30 cellular contexts compared by ENCODE assay signal in genomic region chr2:80167284-80167808, GRCh38.
"Had no signal": no experiment of that assay in that cellular context is flagged by ENCODE, and none has a peak within 500 bp of the region (broad histone marks: within the 10 kb centered on the region; RNA-seq: fewer than 3 reads in every experiment).

No MANE protein-coding gene starts in this region.

- H3K4me1 ChIP-seq: body of pancreas, esophagus muscularis mucosa, foreskin keratinocyte, gastrocnemius medialis, heart left ventricle had no signal

- H3K27me3 Mint-ChIP-seq: activated CD4-positive, alpha-beta memory T cell treated with anti-CD3 and anti-CD28 coated beads, Interleukin-2, amount 10 ng/mL, durations not matched to agents 7 days and 5 days; activated CD4-positive, alpha-beta T cell treated with anti-CD3 and anti-CD28 coated beads, Interleukin-2, amount 10 ng/mL, durations not matched to agents 7 days and 5 days; activated naive CD4-positive, alpha-beta T cell treated with anti-CD3 and anti-CD28 coated beads, Interleukin-2, amount 10 ng/mL, durations not matched to agents 7 days and 5 days; activated naive CD8-positive, alpha-beta T cell treated with anti-CD3 and anti-CD28 coated beads, Interleukin-2, amount 10 ng/mL, durations not matched to agents 7 days and 5 days; activated T-cell treated with anti-CD3 and anti-CD28 coated beads, Interleukin-2, amount 50 U/mL, for 24 hours; effector memory CD8-positive, alpha-beta T cell had no signal

- H3K36me3 Mint-ChIP-seq: activated naive CD4-positive, alpha-beta T cell treated with anti-CD3 and anti-CD28 coated beads, Interleukin-2, amount 10 ng/mL, durations not matched to agents 7 days and 5 days; activated naive CD4-positive, alpha-beta T cell treated with anti-CD3 and anti-CD28 coated beads, Interleukin-2, amount 50 U/mL, for 72 hours; activated naive CD8-positive, alpha-beta T cell treated with anti-CD3 and anti-CD28 coated beads, Interleukin-2, amount 10 ng/mL, durations not matched to agents 7 days and 5 days; WTC11 had no signal

- H3K9me3 ChIP-seq: body of pancreas, esophagus muscularis mucosa, gastrocnemius medialis, heart left ventricle had no signal

- DNase-seq: activated CD4-positive, alpha-beta memory T cell treated with anti-CD3 and anti-CD28 coated beads, Interleukin-2, amount 10 ng/mL, durations not matched to agents 7 days and 5 days; activated CD4-positive, alpha-beta T cell treated with anti-CD3 and anti-CD28 coated beads for 1 hour; activated CD4-positive, alpha-beta T cell treated with anti-CD3 and anti-CD28 coated beads for 4 hours; activated CD4-positive, alpha-beta T cell treated with anti-CD3 and anti-CD28 coated beads, Interleukin-2, amount 10 ng/mL, durations not matched to agents 7 days and 5 days; activated CD4-positive, alpha-beta T cell treated with anti-CD3 and anti-CD28 coated beads, Interleukin-2, amount 50 U/mL, for 4 hours; activated CD8-positive, alpha-beta memory T cell treated with anti-CD3 and anti-CD28 coated beads, Interleukin-2, amount 50 U/mL, for 48 hours; activated gamma-delta T cell; activated naive CD4-positive, alpha-beta T cell; activated naive CD4-positive, alpha-beta T cell treated with anti-CD3 and anti-CD28 coated beads, Interleukin-2, amount 10 ng/mL, durations not matched to agents 7 days and 5 days; activated naive CD8-positive, alpha-beta T cell treated with anti-CD3 and anti-CD28 coated beads, Interleukin-2, amount 10 ng/mL, durations not matched to agents 7 days and 5 days; activated T-cell treated with anti-CD3 and anti-CD28 coated beads for 4 hours; activated T-cell treated with anti-CD3 and anti-CD28 coated beads, Interleukin-2, amount 50 U/mL, for 24 hours; activated T-cell treated with anti-CD3 and anti-CD28 coated beads, Interleukin-2, amount 50 U/mL, for 72 hours; amygdala; aorta; body of pancreas; caudate nucleus; cortex of kidney; dermis blood vessel endothelial cell; effector CD4-positive, alpha-beta T cell; effector memory CD8-positive, alpha-beta T cell; erythroblast; foreskin keratinocyte; gastrocnemius medialis; glutamatergic neuron; heart left ventricle; T-helper 2 cell had no signal

- H3K27ac Mint-ChIP-seq: activated CD4-positive, alpha-beta memory T cell treated with anti-CD3 and anti-CD28 coated beads, Interleukin-2, amount 10 ng/mL, durations not matched to agents 7 days and 5 days; activated CD4-positive, alpha-beta T cell treated with anti-CD3 and anti-CD28 coated beads, Interleukin-2, amount 10 ng/mL, durations not matched to agents 7 days and 5 days; activated naive CD4-positive, alpha-beta T cell treated with anti-CD3 and anti-CD28 coated beads, Interleukin-2, amount 10 ng/mL, durations not matched to agents 7 days and 5 days; activated naive CD4-positive, alpha-beta T cell treated with anti-CD3 and anti-CD28 coated beads, Interleukin-2, amount 50 U/mL, for 72 hours; activated naive CD8-positive, alpha-beta T cell treated with anti-CD3 and anti-CD28 coated beads, Interleukin-2, amount 10 ng/mL, durations not matched to agents 7 days and 5 days; activated T-cell treated with anti-CD3 and anti-CD28 coated beads, Interleukin-2, amount 50 U/mL, for 24 hours; activated T-cell treated with anti-CD3 and anti-CD28 coated beads, Interleukin-2, amount 50 U/mL, for 72 hours; effector memory CD8-positive, alpha-beta T cell; WTC11 had no signal

- H3K36me3 ChIP-seq: esophagus muscularis mucosa, gastrocnemius medialis, heart left ventricle had no signal

- H3K27me3 ChIP-seq: body of pancreas, esophagus muscularis mucosa, foreskin keratinocyte, gastrocnemius medialis, heart left ventricle had no signal

- H3K4me3 Mint-ChIP-seq: activated CD4-positive, alpha-beta memory T cell treated with anti-CD3 and anti-CD28 coated beads, Interleukin-2, amount 10 ng/mL, durations not matched to agents 7 days and 5 days; activated CD4-positive, alpha-beta T cell treated with anti-CD3 and anti-CD28 coated beads, Interleukin-2, amount 10 ng/mL, durations not matched to agents 7 days and 5 days; activated naive CD4-positive, alpha-beta T cell treated with anti-CD3 and anti-CD28 coated beads, Interleukin-2, amount 10 ng/mL, durations not matched to agents 7 days and 5 days; activated naive CD8-positive, alpha-beta T cell treated with anti-CD3 and anti-CD28 coated beads, Interleukin-2, amount 10 ng/mL, durations not matched to agents 7 days and 5 days; activated T-cell treated with anti-CD3 and anti-CD28 coated beads, Interleukin-2, amount 50 U/mL, for 24 hours; activated T-cell treated with anti-CD3 and anti-CD28 coated beads, Interleukin-2, amount 50 U/mL, for 72 hours; effector memory CD8-positive, alpha-beta T cell; WTC11 had no signal

- H3K4me3 ChIP-seq: body of pancreas, esophagus muscularis mucosa, gastrocnemius medialis, heart left ventricle had no signal

- H3K4me1 Mint-ChIP-seq: activated CD4-positive, alpha-beta memory T cell treated with anti-CD3 and anti-CD28 coated beads, Interleukin-2, amount 10 ng/mL, durations not matched to agents 7 days and 5 days; activated CD4-positive, alpha-beta T cell treated with anti-CD3 and anti-CD28 coated beads, Interleukin-2, amount 10 ng/mL, durations not matched to agents 7 days and 5 days; activated naive CD4-positive, alpha-beta T cell treated with anti-CD3 and anti-CD28 coated beads, Interleukin-2, amount 10 ng/mL, durations not matched to agents 7 days and 5 days; activated naive CD8-positive, alpha-beta T cell treated with anti-CD3 and anti-CD28 coated beads, Interleukin-2, amount 10 ng/mL, durations not matched to agents 7 days and 5 days had no signal
